Comparison of ENCODE assay signal across 18 cellular contexts in the genomic region with DNA sequence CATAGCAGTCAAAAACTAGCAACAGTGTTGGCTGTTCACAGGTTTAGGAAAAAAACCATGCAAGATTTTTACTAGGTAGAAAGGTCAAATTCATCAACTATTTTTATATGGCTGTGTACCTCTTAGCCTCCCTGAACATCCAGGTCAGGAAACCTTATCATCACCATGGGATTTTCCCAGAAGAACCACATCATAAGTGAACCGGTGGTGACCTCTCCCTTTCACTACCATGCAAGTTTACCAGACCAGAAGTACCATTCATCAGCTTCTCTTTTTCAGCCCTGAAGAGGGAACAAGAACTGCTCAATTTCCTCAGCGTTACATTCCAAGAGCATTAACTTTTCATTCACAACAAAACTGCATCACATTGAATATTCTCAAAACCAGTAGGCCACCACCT. TPM values are rescaled to one million over a fixed set of nuclear protein-coding genes. Genes with fewer than 3 reads are reported as not detected.
DNase-seq lines count a peak whose midpoint lies in the region; ATAC-seq, FAIRE-seq and TF ChIP-seq lines count a peak whose summit lies in the region.
"Had no signal": no experiment of that assay in that cellular context is flagged by ENCODE, and none has a peak within 500 bp of the region (broad histone marks: within the 10 kb centered on the region; RNA-seq: fewer than 3 reads in every experiment).

No MANE protein-coding gene starts in this region.

- H3K4me3 Mint-ChIP-seq in activated CD4-positive, alpha-beta T cell treated with anti-CD3 and anti-CD28 coated beads, Interleukin-2, amount 10 ng/mL, durations not matched to agents 24 days and 14 days = peak overlapping the region; percentile 62
- peak overlapping the region; percentile 38 to 60 for H3K4me3 Mint-ChIP-seq in activated T-cell treated with anti-CD3 and anti-CD28 coated beads, Interleukin-2, amount 50 U/mL, for 72 hours
- H3K4me3 Mint-ChIP-seq in natural killer cell treated with Interleukin-12 subunit alpha and Interleukin-12 subunit beta and Interleukin-15 and Interleukin-18, amount 100 ng/mL, for 72 hours = peak overlapping the region; percentile 54

- peak; percentile 40 to 56 for ATAC-seq in activated T-cell treated with anti-CD3 and anti-CD28 coated beads, Interleukin-2, amount 50 U/mL, for 72 hours (replicated peaks in 1 of 2)
- ATAC-seq in natural killer cell treated with Interleukin-12 subunit alpha and Interleukin-12 subunit beta and Interleukin-15 and Interleukin-18, amount 100 ng/mL, for 72 hours = no peak
- ATAC-seq in HG02973 (IDR thresholded peaks at IDR 0.05; ENCODE audit: unreplicated experiment) (no peak), HG02588 (IDR thresholded peaks at IDR 0.05; ENCODE audit: unreplicated experiment) (no peak)

- H3K27ac ChIP-seq in ascending aorta = no peak overlapping the region
- H3K27ac ChIP-seq: KMS-11, sigmoid colon had no signal

- H3K27me3 Mint-ChIP-seq in activated CD4-positive, alpha-beta T cell treated with anti-CD3 and anti-CD28 coated beads, Interleukin-2, amount 10 ng/mL, durations not matched to agents 24 days and 14 days = no peaks in the 10 kb centered on the region
- no peaks in the 10 kb centered on the region for H3K27me3 Mint-ChIP-seq in activated T-cell treated with anti-CD3 and anti-CD28 coated beads, Interleukin-2, amount 50 U/mL, for 72 hours (ENCODE audit: low read depth)
- H3K27me3 Mint-ChIP-seq in natural killer cell treated with Interleukin-12 subunit alpha and Interleukin-12 subunit beta and Interleukin-15 and Interleukin-18, amount 100 ng/mL, for 72 hours = no peaks in the 10 kb centered on the region
- H3K27me3 Mint-ChIP-seq: type B pancreatic cell had no signal

- peaks cover 5% of the 10 kb centered on the region for H3K9me3 Mint-ChIP-seq in activated CD4-positive, alpha-beta T cell treated with anti-CD3 and anti-CD28 coated beads, Interleukin-2, amount 10 ng/mL, durations not matched to agents 24 days and 14 days
- H3K9me3 Mint-ChIP-seq in activated T-cell treated with anti-CD3 and anti-CD28 coated beads, Interleukin-2, amount 50 U/mL, for 72 hours = no peaks in the 10 kb centered on the region
- H3K9me3 Mint-ChIP-seq in natural killer cell treated with Interleukin-12 subunit alpha and Interleukin-12 subunit beta and Interleukin-15 and Interleukin-18, amount 100 ng/mL, for 72 hours = no peaks in the 10 kb centered on the region
- H3K9me3 Mint-ChIP-seq: type B pancreatic cell had no signal

- peaks cover 80% of the 10 kb centered on the region for H3K36me3 Mint-ChIP-seq in activated CD4-positive, alpha-beta T cell treated with anti-CD3 and anti-CD28 coated beads, Interleukin-2, amount 10 ng/mL, durations not matched to agents 24 days and 14 days (ENCODE audit: low read depth)
- H3K36me3 Mint-ChIP-seq in activated T-cell treated with anti-CD3 and anti-CD28 coated beads, Interleukin-2, amount 50 U/mL, for 72 hours (ENCODE audit: insufficient read depth in 2 of 2) = peaks cover 25 to 52% of the 10 kb centered on the region in 2 donors
- H3K36me3 Mint-ChIP-seq in natural killer cell treated with Interleukin-12 subunit alpha and Interleukin-12 subunit beta and Interleukin-15 and Interleukin-18, amount 100 ng/mL, for 72 hours = peaks cover 51% of the 10 kb centered on the region

- FAIRE-seq in GM18507 (lab: Jason Lieb, UNC) = peak; percentile 63

- TF ChIP-seq CTCF in ascending aorta (IDR thresholded peaks at IDR 0.05) = no peak

- H3K9me3 ChIP-seq in ascending aorta = no peaks in the 10 kb centered on the region
- H3K9me3 ChIP-seq: sigmoid colon had no signal

- peaks cover 71% of the 10 kb centered on the region for H3K4me1 Mint-ChIP-seq in activated CD4-positive, alpha-beta T cell treated with anti-CD3 and anti-CD28 coated beads, Interleukin-2, amount 10 ng/mL, durations not matched to agents 24 days and 14 days
- H3K4me1 Mint-ChIP-seq in activated T-cell treated with anti-CD3 and anti-CD28 coated beads, Interleukin-2, amount 50 U/mL, for 72 hours (ENCODE audit: low read depth) = peaks cover 84% of the 10 kb centered on the region
- peaks cover 74 to 75% of the 10 kb centered on the region in 2 donors for H3K4me1 Mint-ChIP-seq in natural killer cell treated with Interleukin-12 subunit alpha and Interleukin-12 subunit beta and Interleukin-15 and Interleukin-18, amount 100 ng/mL, for 72 hours (ENCODE audit: low read depth in 2 of 2)

- H3K4me1 ChIP-seq in ascending aorta = peaks cover 3 to 46% of the 10 kb centered on the region in 2 donors

- peaks cover 16 to 58% of the 10 kb centered on the region in 2 donors for H3K36me3 ChIP-seq in ascending aorta

- intact Hi-C loops in activated CD4-positive, alpha-beta T cell treated with anti-CD3 and anti-CD28 coated beads, Interleukin-2, amount 10 ng/mL, durations not matched to agents 24 days and 14 days (cut with micrococcal nuclease) = loop anchor here (10.0 kb wide), 1 partner anchor 986 kb away; no protein-coding TSS in a partner anchor
- intact Hi-C loops in ascending aorta (cut with DNase I) = loop anchor here (5.0 kb wide), 1 partner anchor 48 kb away; no protein-coding TSS in a partner anchor

- no peak for DNase-seq in activated CD4-positive, alpha-beta T cell treated with anti-CD3 and anti-CD28 coated beads, Interleukin-2, amount 10 ng/mL, durations not matched to agents 24 days and 14 days
- no peak for DNase-seq in activated CD4-positive, alpha-beta T cell treated with anti-CD3 and anti-CD28 coated beads, Interleukin-2, amount 50 U/mL, for 1 hour
- DNase-seq in GM18507 (ENCODE audit: extremely low spot score, insufficient read length, low read depth) (no peak), ascending aorta (ENCODE audit: low spot score in 2 of 2) (no peak)
- DNase-seq in activated T-cell treated with anti-CD3 and anti-CD28 coated beads, Interleukin-2, amount 50 U/mL, for 72 hours = peak in 1 of 2 donors; percentile 35
- no peak for DNase-seq in natural killer cell treated with Interleukin-12 subunit alpha and Interleukin-12 subunit beta and Interleukin-15 and Interleukin-18, amount 100 ng/mL, for 72 hours (ENCODE audit: low spot score)
- DNase-seq: activated CD4-positive, alpha-beta T cell treated with anti-CD3 and anti-CD28 coated beads, Interleukin-2, amount 50 U/mL, for 4 hours; activated gamma-delta T cell; caudate nucleus; COR-L47; effector memory CD4-positive, alpha-beta T cell; NCI-H1105 treated with DMSO at 0.1 percent for 48 hours; NK-92 treated with Interleukin-12 subunit alpha and Interleukin-12 subunit beta, amount 100 ng/mL, for 24 hours; sigmoid colon had no signal

- H3K27me3 ChIP-seq in ascending aorta = no peaks in the 10 kb centered on the region
- H3K27me3 ChIP-seq: sigmoid colon had no signal

- H3K4me3 ChIP-seq in ascending aorta = no peak overlapping the region
- H3K4me3 ChIP-seq: sigmoid colon had no signal

- peak overlapping the region; percentile 81 for H3K27ac Mint-ChIP-seq in activated CD4-positive, alpha-beta T cell treated with anti-CD3 and anti-CD28 coated beads, Interleukin-2, amount 10 ng/mL, durations not matched to agents 24 days and 14 days
- no peak overlapping the region for H3K27ac Mint-ChIP-seq in activated T-cell treated with anti-CD3 and anti-CD28 coated beads, Interleukin-2, amount 50 U/mL, for 72 hours
- H3K27ac Mint-ChIP-seq in natural killer cell treated with Interleukin-12 subunit alpha and Interleukin-12 subunit beta and Interleukin-15 and Interleukin-18, amount 100 ng/mL, for 72 hours = peak overlapping the region; percentile 5 to 79
- H3K27ac Mint-ChIP-seq: type B pancreatic cell had no signal

RNA-seq across cellular contexts. Expression of a gene that starts 5.9 kb away (rescaled TPM):
- 84.1 and 87.9 TPM in 2 replicates for total RNA-seq in activated CD4-positive, alpha-beta T cell treated with anti-CD3 and anti-CD28 coated beads, Interleukin-2, amount 10 ng/mL, durations not matched to agents 24 days and 14 days
- total RNA-seq in activated T-cell treated with anti-CD3 and anti-CD28 coated beads, Interleukin-2, amount 50 U/mL, for 72 hours = 10 to 100 TPM; 70.1 to 84.9 TPM
- total RNA-seq in natural killer cell treated with Interleukin-12 subunit alpha and Interleukin-12 subunit beta and Interleukin-15 and Interleukin-18, amount 100 ng/mL, for 72 hours = 10 to 100 TPM; 59.0 to 92.1 TPM
- 51.0 TPM for total RNA-seq in ascending aorta

Comparison
In these comparisons a context has a peak if more than half of its experiments do, and no peak if none do; other contexts are left out.
1. ATAC-seq: peak in activated T-cell treated with anti-CD3 and anti-CD28 coated beads, Interleukin-2, amount 50 U/mL, for 72 hours (2 of 2); none in natural killer cell treated with Interleukin-12 subunit alpha and Interleukin-12 subunit beta and Interleukin-15 and Interleukin-18, amount 100 ng/mL, for 72 hours (0 of 2), HG02973 (single experiment) and HG02588 (single experiment).
2. Peak in every context shown above with its lines, with median percentiles within 50 percentile points of each other: H3K4me3 Mint-ChIP-seq.